In genomic region chr12:32809196-32809595, GRCh38 we compare ENCODE assay signal across 29 cellular contexts.
"Had no signal": no experiment of that assay in that cellular context is flagged by ENCODE, and none has a peak within 500 bp of the region (broad histone marks: within the 10 kb centered on the region; RNA-seq: fewer than 3 reads in every experiment).

No MANE protein-coding gene starts in this region.

- H3K4me3 ChIP-seq: ascending aorta, body of pancreas, breast epithelium, MG63, Peyer's patch had no signal

- H3K27me3 ChIP-seq: ascending aorta, body of pancreas, breast epithelium, MG63, Peyer's patch had no signal

- ATAC-seq: activated CD8-positive, alpha-beta T cell treated with anti-CD3 and anti-CD28 coated beads, Interleukin-2, amount 10 ng/mL, durations not matched to agents 7 days and 5 days; body of pancreas; PC-3 had no signal

- H3K9me3 ChIP-seq: ascending aorta, body of pancreas, breast epithelium, SK-N-SH had no signal

- H3K9ac ChIP-seq: SK-N-SH had no signal

- H3K27ac ChIP-seq: ascending aorta, body of pancreas, breast epithelium, Peyer's patch had no signal

- DNase-seq: activated CD4-positive, alpha-beta T cell treated with anti-CD3 and anti-CD28 coated beads, Interleukin-2, amount 10 ng/mL, durations not matched to agents 7 days and 5 days; activated CD4-positive, alpha-beta T cell treated with anti-CD3 and anti-CD28 coated beads, Interleukin-2, amount 50 U/mL, for 48 hours; activated CD8-positive, alpha-beta T cell treated with anti-CD3 and anti-CD28 coated beads, Interleukin-2, amount 10 ng/mL, durations not matched to agents 7 days and 5 days; activated gamma-delta T cell; activated naive CD4-positive, alpha-beta T cell treated with Interleukin-2 at 50 U/mL for 16 hours; activated naive CD8-positive, alpha-beta T cell treated with anti-CD3 and anti-CD28 coated beads, Interleukin-2, amount 10 ng/mL, durations not matched to agents 7 days and 5 days; activated T-cell treated with anti-CD3 and anti-CD28 coated beads, Interleukin-2, amount 50 U/mL, for 24 hours; body of pancreas; central memory CD4-positive, alpha-beta T cell; Kasumi-1; KG1; MG63; NCI-H1048; NCI-H1105 treated with DMSO at 0.1 percent for 48 hours; NCI-H1436; NCI-H1694; NCI-H1930; NCI-H2081 treated with DMSO at 0.1 percent for 48 hours; NCI-H226; NCI-H446 treated with DMSO at 0.1 percent for 48 hours; NCI-H526; NCI-H748 treated with DMSO at 0.1 percent for 48 hours; NK-92 treated with Interleukin-12 subunit alpha and Interleukin-12 subunit beta, amount 100 ng/mL, for 24 hours; PC-3; Peyer's patch; RPMI8226; SK-N-SH had no signal

- H3K4me2 ChIP-seq: SK-N-SH had no signal

- H3K4me1 ChIP-seq: ascending aorta, body of pancreas, breast epithelium, Peyer's patch had no signal

- H3K36me3 ChIP-seq: ascending aorta, breast epithelium, MG63 had no signal
